In genomic region chr12:104456417-104456949, GRCh38 we compare ENCODE assay signal across 8 cellular contexts. TPM values are rescaled to one million over a fixed set of nuclear protein-coding genes. Genes with fewer than 3 reads are reported as not detected.
DNase-seq lines count a peak whose midpoint lies in the region; ATAC-seq and TF ChIP-seq lines count a peak whose summit lies in the region.

CHST11 (plus strand) TSS chr12:104456948.

- H3K27ac Mint-ChIP-seq in activated naive CD8-positive, alpha-beta T cell treated with anti-CD3 and anti-CD28 coated beads, Interleukin-2, amount 10 ng/mL, durations not matched to agents 7 days and 5 days: peak within 1 kb of the TSS; percentile 94
- peak within 1 kb of the TSS; percentile 99 for H3K27ac Mint-ChIP-seq in osteocyte (ENCODE audit: unreplicated experiment)

- WGBS in thyroid gland, 2 donors: 0 to 1% methylated on average over 21 to 27 of the region's 47 CpGs

- peaks cover 5% of the 10 kb centered on the region; the same call in 1 of the 2 replicates for H3K4me1 ChIP-seq in HEK293 (ENCODE audit: control insufficient read depth, insufficient read depth, low read length)
- peaks cover 4 to 13% of the 10 kb centered on the region in 2 donors for H3K4me1 ChIP-seq in thyroid gland

- H3K9me3 ChIP-seq in HEK293 (ENCODE audit: control insufficient read depth, insufficient read depth, low read depth, low read length): no peaks in the 10 kb centered on the region
- no peaks in the 10 kb centered on the region for H3K9me3 ChIP-seq in thyroid gland

- intact Hi-C loops in Right ventricle myocardium superior (cut with DNase I) (loop anchor here (5.0 kb wide), 1 partner anchor 74 kb away; no protein-coding TSS in a partner anchor), thyroid gland (cut with DNase I) (no loop called here)

- TF ChIP-seq CTCF in HEK293 (tag by site-specific recombination; IDR thresholded peaks at IDR 0.05) (peak; percentile 74), osteocyte (IDR thresholded peaks at IDR 0.05) (peak; percentile 50), thyroid gland (IDR thresholded peaks at IDR 0.05) (peak in 5 of 6 experiments; percentile 5 to 42 (median 22))

- H3K9me3 Mint-ChIP-seq in activated naive CD8-positive, alpha-beta T cell treated with anti-CD3 and anti-CD28 coated beads, Interleukin-2, amount 10 ng/mL, durations not matched to agents 7 days and 5 days: no peaks in the 10 kb centered on the region
- H3K9me3 Mint-ChIP-seq in osteocyte (ENCODE audit: unreplicated experiment): no peaks in the 10 kb centered on the region

- no peaks in the 10 kb centered on the region for H3K36me3 ChIP-seq in HEK293 (ENCODE audit: control insufficient read depth in 2 of 2, insufficient read depth in 1 of 2, low read length in 2 of 2)
- no peaks in the 10 kb centered on the region for H3K36me3 ChIP-seq in thyroid gland

- CTCF ChIA-PET in HEK293 (lab: Yijun Ruan, JAX): interaction anchor here (0.6 to 6.6 kb wide), 6 partner anchors 10 to 479 kb away, joined by 3 to 33 read pairs (median 3); no protein-coding TSS in a partner anchor

- ATAC-seq in activated naive CD8-positive, alpha-beta T cell treated with anti-CD3 and anti-CD28 coated beads, Interleukin-2, amount 10 ng/mL, durations not matched to agents 7 days and 5 days (ENCODE audit: low read depth): peak; percentile 75
- peak; percentile 94 for ATAC-seq in Right ventricle myocardium superior (ENCODE audit: poor library complexity)

- peaks cover 29% of the 10 kb centered on the region for H3K4me1 Mint-ChIP-seq in activated naive CD8-positive, alpha-beta T cell treated with anti-CD3 and anti-CD28 coated beads, Interleukin-2, amount 10 ng/mL, durations not matched to agents 7 days and 5 days
- H3K4me1 Mint-ChIP-seq in osteocyte (ENCODE audit: unreplicated experiment): peaks cover 14% of the 10 kb centered on the region

- H3K27me3 ChIP-seq in thyroid gland: no peaks in the 10 kb centered on the region

- H3K4me3 Mint-ChIP-seq in activated naive CD8-positive, alpha-beta T cell treated with anti-CD3 and anti-CD28 coated beads, Interleukin-2, amount 10 ng/mL, durations not matched to agents 7 days and 5 days: peak within 1 kb of the TSS; percentile 99
- peak within 1 kb of the TSS; percentile 96 for H3K4me3 Mint-ChIP-seq in osteocyte (ENCODE audit: unreplicated experiment)

- peaks cover 8% of the 10 kb centered on the region for H3K36me3 Mint-ChIP-seq in activated naive CD8-positive, alpha-beta T cell treated with anti-CD3 and anti-CD28 coated beads, Interleukin-2, amount 10 ng/mL, durations not matched to agents 7 days and 5 days
- H3K36me3 Mint-ChIP-seq in osteocyte (ENCODE audit: unreplicated experiment): no peaks in the 10 kb centered on the region

- no peaks in the 10 kb centered on the region for H3K27me3 Mint-ChIP-seq in activated naive CD8-positive, alpha-beta T cell treated with anti-CD3 and anti-CD28 coated beads, Interleukin-2, amount 10 ng/mL, durations not matched to agents 7 days and 5 days
- no peaks in the 10 kb centered on the region for H3K27me3 Mint-ChIP-seq in osteocyte (ENCODE audit: unreplicated experiment)

- peak; percentile 74 for DNase-seq in GF-D8 (lab: John Stamatoyannopoulos, UW)
- peak; percentile 60 for DNase-seq in NAMALWA (ENCODE audit: low spot score)
- peak; percentile 38 to 65 for DNase-seq in SW 1271 (lab: John Stamatoyannopoulos, UW)
- DNase-seq in activated naive CD8-positive, alpha-beta T cell treated with anti-CD3 and anti-CD28 coated beads, Interleukin-2, amount 10 ng/mL, durations not matched to agents 7 days and 5 days: no peak
- DNase-seq in Right ventricle myocardium superior: peak; percentile 90
- DNase-seq in osteocyte (ENCODE audit: extremely low spot score, unreplicated experiment): peak; percentile 95
- DNase-seq in thyroid gland: peak; percentile 68 to 73

- H3K4me3 ChIP-seq in HEK293 (ENCODE audit: low read depth, low read length): peak within 1 kb of the TSS; percentile 83
- peak within 1 kb of the TSS; percentile 31 to 76 (median 64) for H3K4me3 ChIP-seq in thyroid gland (replicated peaks in 1 of 3)

- TF ChIP-seq POLR2A in thyroid gland (IDR thresholded peaks at IDR 0.05): peak in 1 of 2 donors; percentile 67

- POLR2A ChIA-PET in HEK293 (lab: Yijun Ruan, JAX): interaction anchor here (1.0 to 1.8 kb wide), 7 partner anchors 13 to 529 kb away, joined by 3 to 7 read pairs (median 4); partner anchors contain the start of gene NOPCHAP1
- POLR2A ChIA-PET in activated naive CD8-positive, alpha-beta T cell treated with anti-CD3 and anti-CD28 coated beads, Interleukin-2, amount 10 ng/mL, durations not matched to agents 7 days and 5 days (lab: Charles Lee): interaction anchor here (0.6 to 6.8 kb wide), 11 partner anchors 17 to 239 kb away, joined by 3 to 63 read pairs (median 10); no protein-coding TSS in a partner anchor

- H3K27ac ChIP-seq in HEK293 (ENCODE audit: extremely low read depth, low read depth, low read length) (peak within 1 kb of the TSS; percentile 85), thyroid gland (peak within 1 kb of the TSS; percentile 30 to 85 (median 69))

TF ChIP-seq in HEK293, 187 proteins besides CTCF, POLR2A, EP300 and RAD21 (continues in another document):
- TF ChIP-seq ZNF362 (tag by site-specific recombination; IDR thresholded peaks at IDR 0.05) (0 out of 2 replicates have a peak, but pooled peaks have one; percentile 66), KLF16 (tag by site-specific recombination; IDR thresholded peaks at IDR 0.05) (peak; percentile 79), ZNF280D (tag by site-specific recombination; IDR thresholded peaks at IDR 0.05) (no peak), ZNF18 (tag by site-specific recombination; IDR thresholded peaks at IDR 0.05) (peak; percentile 74; the same call in 1 of the 2 replicates), ZBTB6 (tag by site-specific recombination; IDR thresholded peaks at IDR 0.05) (peak; percentile 36; the same call in 1 of the 2 replicates), GLIS1 (tag by site-specific recombination; IDR thresholded peaks at IDR 0.05) (peak; percentile 60; the same call in 1 of the 2 replicates)

RNA-seq across cellular contexts. Expression of gene CHST11, which starts in this region (rescaled TPM):
- total RNA-seq in activated naive CD8-positive, alpha-beta T cell treated with anti-CD3 and anti-CD28 coated beads, Interleukin-2, amount 10 ng/mL, durations not matched to agents 7 days and 5 days: 10 to 100 TPM; 64.9 to 72.9 TPM
- total RNA-seq in Right ventricle myocardium superior (3.0 TPM), osteocyte (7.5 and 8.2 TPM in 2 replicates), thyroid gland (10 to 100 TPM in 1 of 4 donors, 1 to 10 TPM in 3; 6.9 to 11.6 (median 8.0) TPM)

Comparison
In these comparisons a context has a peak if more than half of its experiments do, and no peak if none do; other contexts are left out.
1. CTCF ChIP-seq: peak in every context shown above with its lines; median percentile 74 in HEK293; 50 in osteocyte; 22 in thyroid gland.